Comparison of ENCODE assay signal across 21 cellular contexts in the genomic region with DNA sequence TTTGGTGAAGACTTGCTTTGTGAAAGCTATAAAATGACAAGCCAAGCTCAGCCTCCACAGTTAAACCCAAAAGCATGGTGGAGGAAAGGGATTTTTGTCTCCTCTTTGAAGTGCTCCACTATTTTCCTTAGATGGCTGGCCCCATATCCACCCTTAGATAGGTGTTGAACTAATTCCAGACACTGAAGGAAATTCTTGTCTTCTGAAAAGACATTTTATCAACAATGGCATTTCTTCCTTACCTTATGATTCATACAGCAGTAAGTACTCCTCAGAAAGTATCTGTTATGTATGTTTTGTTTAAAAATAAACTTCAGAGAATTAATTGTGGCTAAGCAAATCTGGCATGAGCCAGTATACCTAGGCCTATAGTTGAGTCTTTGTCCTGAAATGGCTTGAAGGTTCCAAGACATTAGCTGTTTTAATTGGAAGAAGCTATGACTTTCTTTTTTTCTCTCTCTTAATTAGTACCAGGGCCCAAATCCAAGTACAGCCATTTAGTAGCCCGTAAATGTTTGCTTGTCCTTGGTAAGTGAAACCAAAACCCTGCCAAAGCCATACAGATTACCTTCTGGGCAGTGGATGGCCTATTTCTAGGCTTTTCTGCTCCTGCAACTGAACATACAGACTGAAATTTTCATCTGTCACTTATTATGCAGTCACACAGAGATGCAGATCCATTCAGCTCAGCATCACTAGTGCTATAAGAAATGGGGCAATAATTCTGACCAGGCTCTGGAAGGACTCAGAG. TPM values are rescaled to one million over a fixed set of nuclear protein-coding genes. Genes with fewer than 3 reads are reported as not detected.
"Had no signal": no experiment of that assay in that cellular context is flagged by ENCODE, and none has a peak within 500 bp of the region (broad histone marks: within the 10 kb centered on the region; RNA-seq: fewer than 3 reads in every experiment).

No MANE protein-coding gene starts in this region.

- H3K4me3 ChIP-seq: ascending aorta, gastroesophageal sphincter, heart right ventricle, lower lobe of right lung, prostate gland, skin epidermis, tibial nerve, vagina had no signal

- DNase-seq: activated CD4-positive, alpha-beta T cell treated with anti-CD3 and anti-CD28 coated beads for 48 hours; activated naive CD4-positive, alpha-beta T cell treated with anti-CD3 and anti-CD28 coated beads, Interleukin-2, amount 10 ng/mL, durations not matched to agents 7 days and 5 days; effector memory CD8-positive, alpha-beta T cell; heart right ventricle; left cardiac atrium; lower lobe of right lung; right cardiac atrium; stimulated activated CD4-positive, alpha-beta T cell treated with anti-CD3 and anti-CD28 coated beads, Interleukin-4, amount 100 ng/mL, for 24 hours; stimulated activated naive CD4-positive, alpha-beta T cell; T-helper 2 cell had no signal

- H3K27ac ChIP-seq: ascending aorta, gastroesophageal sphincter, heart right ventricle, lower lobe of right lung, prostate gland, skin epidermis, tibial nerve, vagina had no signal

RNA-seq across cellular contexts. Expression of a gene that starts 5.1 kb away (rescaled TPM):
- total RNA-seq: ascending aorta, epithelial cell of proximal tubule, gastroesophageal sphincter, heart right ventricle, left cardiac atrium, lower lobe of right lung, mesothelial cell of epicardium, omental fat pad, prostate gland, right cardiac atrium, subcutaneous adipose tissue, vagina, WTC11 had no signal
